Comparison of ENCODE assay signal across 1 cellular context in the genomic region with DNA sequence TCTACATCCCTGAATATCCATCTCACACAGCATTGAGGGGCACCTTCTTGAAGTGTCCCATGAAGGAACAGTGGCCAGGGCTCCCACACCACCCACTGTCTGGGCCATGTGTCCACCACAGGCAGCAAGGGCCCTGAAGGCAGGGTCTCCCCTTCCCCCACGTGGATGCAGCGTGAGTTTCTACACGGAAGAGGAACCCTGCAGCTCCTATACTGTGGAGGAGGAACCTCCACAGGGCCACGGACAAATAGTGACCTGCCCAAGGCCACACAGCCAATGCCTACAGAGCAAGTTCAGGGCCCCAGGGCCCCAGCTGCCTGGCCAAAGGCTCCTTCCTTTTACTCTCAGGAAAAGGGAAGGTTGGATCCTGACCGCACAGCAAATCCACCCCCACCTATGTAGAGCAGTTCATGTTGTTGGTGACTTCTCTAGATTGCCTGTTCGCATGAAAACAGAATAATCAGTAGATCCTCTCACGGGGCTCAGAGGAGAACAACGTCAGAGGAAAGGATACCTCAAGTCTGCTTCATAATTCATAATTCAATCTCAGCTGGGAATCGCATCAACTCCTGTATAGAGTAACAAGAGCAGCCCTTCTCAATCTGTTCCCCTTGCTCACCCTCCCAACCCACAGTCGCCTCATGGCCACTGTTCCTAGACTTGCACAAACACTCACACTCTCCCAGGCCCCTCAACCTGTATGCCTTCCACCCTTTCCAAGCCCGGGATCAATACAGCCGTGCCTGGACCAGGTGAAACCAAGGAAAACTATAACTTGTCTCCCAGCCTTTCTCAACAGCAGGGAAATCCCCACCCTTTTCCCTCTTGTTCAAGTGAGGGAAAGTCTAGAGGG.
TF ChIP-seq lines count a peak whose summit lies in the region.

No MANE protein-coding gene starts in this region.

TF ChIP-seq in IMR-90, 13 proteins besides CTCF, POLR2A, EP300 and RAD21:
- TF ChIP-seq CHD1 (IDR thresholded peaks at IDR 0.05; ENCODE audit: low read depth, low read length) (no peak), SMC3 (IDR thresholded peaks at IDR 0.05; ENCODE audit: low read depth, low read length) (no peak), RFX5 (IDR thresholded peaks at IDR 0.05; ENCODE audit: low read depth, low read length) (no peak), RCOR1 (IDR thresholded peaks at IDR 0.05; ENCODE audit: insufficient replicate concordance, low read length) (no peak), NFE2L2 (IDR thresholded peaks at IDR 0.05; ENCODE audit: low read depth, low read length) (no peak), BHLHE40 (IDR thresholded peaks at IDR 0.05; ENCODE audit: low read depth, low read length) (no peak), MAZ (IDR thresholded peaks at IDR 0.05; ENCODE audit: borderline replicate concordance, low read depth, low read length) (no peak), USF2 (IDR thresholded peaks at IDR 0.05; ENCODE audit: low read depth, low read length) (no peak), MAFK (IDR thresholded peaks at IDR 0.05; ENCODE audit: low read depth, low read length) (no peak), FOS (IDR thresholded peaks at IDR 0.05; ENCODE audit: low read depth, low read length) (no peak)
